Comparison of ENCODE assay signal across 21 cellular contexts in genomic region chr17:46071796-46072195, GRCh38.
DNase-seq lines count a peak whose midpoint lies in the region; ATAC-seq and TF ChIP-seq lines count a peak whose summit lies in the region.
"Had no signal": no experiment of that assay in that cellular context is flagged by ENCODE, and none has a peak within 500 bp of the region (broad histone marks: within the 10 kb centered on the region; RNA-seq: fewer than 3 reads in every experiment).

No MANE protein-coding gene starts in this region.

- H2AFZ ChIP-seq in GM23338, result no peak overlapping the region

- H3K79me2 ChIP-seq in GM23338 (replicated peaks; ENCODE audit: insufficient read depth), result peaks cover 85% of the 10 kb centered on the region

- no peaks in the 10 kb centered on the region for H3K9me2 ChIP-seq in GM23338 (ENCODE audit: insufficient read depth)

- H3K36me3 ChIP-seq in GM23338 (ENCODE audit: insufficient read depth) (peaks cover 10% of the 10 kb centered on the region), psoas muscle (ENCODE audit: insufficient read depth in 1 of 2, low read depth in 1 of 2) (peaks cover 0 to 13% of the 10 kb centered on the region in 2 donors)
- H3K36me3 ChIP-seq: breast epithelium had no signal

- H3K4me1 Mint-ChIP-seq in GM23338, result peaks cover 34% of the 10 kb centered on the region
- peaks cover 32% of the 10 kb centered on the region for H3K4me1 Mint-ChIP-seq in activated naive CD8-positive, alpha-beta T cell treated with anti-CD3 and anti-CD28 coated beads for 36 hours

- H3K27me3 ChIP-seq in GM23338 (ENCODE audit: insufficient read depth) (no peaks in the 10 kb centered on the region), psoas muscle (ENCODE audit: insufficient read depth in 3 of 3, low read length in 2 of 3) (no peaks in the 10 kb centered on the region)
- H3K27me3 ChIP-seq: BE2C, breast epithelium, suprapubic skin had no signal

- H3K4me3 ChIP-seq in GM23338 (no peak overlapping the region), psoas muscle (no peak overlapping the region)
- H3K4me3 ChIP-seq: breast epithelium, suprapubic skin had no signal

- no peaks in the 10 kb centered on the region for H3K9me3 ChIP-seq in psoas muscle
- H3K9me3 ChIP-seq: BE2C, breast epithelium, suprapubic skin had no signal

- DNase-seq in GM23338 (ENCODE audit: low spot score), result no peak
- DNase-seq in NCI-H187 (lab: John Stamatoyannopoulos, UW), result peak; percentile 27 to 61
- no peak for DNase-seq in activated naive CD8-positive, alpha-beta T cell treated with anti-CD3 and anti-CD28 coated beads for 36 hours
- DNase-seq in psoas muscle, result no peak
- DNase-seq in posterior cingulate gyrus, result no peak
- DNase-seq in NCI-H2227 treated with DMSO at 0.1 percent for 48 hours (lab: John Stamatoyannopoulos, UW), result no peak
- DNase-seq: activated CD8-positive, alpha-beta memory T cell treated with anti-CD3 and anti-CD28 coated beads, Interleukin-2, amount 50 U/mL, for 4 hours; activated naive CD4-positive, alpha-beta T cell treated with Interleukin-2 at 50 U/mL for 16 hours; BE2C; hippocampal formation; left cardiac atrium; naive thymus-derived CD8-positive, alpha-beta T cell; NCI-H1930; Right ventricle myocardium superior; stimulated activated CD4-positive, alpha-beta T cell treated with anti-CD3 and anti-CD28 coated beads, Interleukin-2, amount 100 ng/mL, for 24 hours; T-helper 2 cell had no signal

- H3K36me3 Mint-ChIP-seq in GM23338 (ENCODE audit: low read depth), result peaks cover 28% of the 10 kb centered on the region
- H3K36me3 Mint-ChIP-seq in activated naive CD8-positive, alpha-beta T cell treated with anti-CD3 and anti-CD28 coated beads for 36 hours, result peaks cover 24% of the 10 kb centered on the region

- peaks cover 29% of the 10 kb centered on the region for H3K4me1 ChIP-seq in GM23338 (ENCODE audit: insufficient read depth)
- H3K4me1 ChIP-seq in psoas muscle, result peaks cover 39% of the 10 kb centered on the region
- H3K4me1 ChIP-seq: BE2C, breast epithelium had no signal

- H3K27ac Mint-ChIP-seq in GM23338, result peak overlapping the region; percentile 78
- H3K27ac Mint-ChIP-seq in activated naive CD8-positive, alpha-beta T cell treated with anti-CD3 and anti-CD28 coated beads for 36 hours, result peak overlapping the region; percentile 6

- H3K27ac ChIP-seq in GM23338 (ENCODE audit: low read depth) (0 out of 2 replicates have a peak overlapping the region, but pooled peaks have one; percentile 6), psoas muscle (peak overlapping the region; percentile 57)
- H3K27ac ChIP-seq: breast epithelium, KMS-11, suprapubic skin had no signal

- ATAC-seq in GM23338, result peak; percentile 38
- peak in 2 of 4 donors; percentile 51 to 75 for ATAC-seq in psoas muscle
- no peak for ATAC-seq in HG03571 (IDR thresholded peaks at IDR 0.05; ENCODE audit: unreplicated experiment)
- ATAC-seq: activated CD4-positive, CD25-positive, alpha-beta regulatory T cell treated with anti-CD3 and anti-CD28 coated beads, Interleukin-2, amount 50 U/mL, for 24 hours; left cardiac atrium; naive thymus-derived CD8-positive, alpha-beta T cell had no signal

- no peaks in the 10 kb centered on the region for H3F3A ChIP-seq in GM23338 (replicated peaks; ENCODE audit: low read depth)

- peaks cover 7% of the 10 kb centered on the region for H3K9me3 Mint-ChIP-seq in GM23338
- no peaks in the 10 kb centered on the region for H3K9me3 Mint-ChIP-seq in activated naive CD8-positive, alpha-beta T cell treated with anti-CD3 and anti-CD28 coated beads for 36 hours
- H3K9me3 Mint-ChIP-seq: naive thymus-derived CD8-positive, alpha-beta T cell had no signal

- no peak overlapping the region for H3K4me3 Mint-ChIP-seq in GM23338
- H3K4me3 Mint-ChIP-seq in activated naive CD8-positive, alpha-beta T cell treated with anti-CD3 and anti-CD28 coated beads for 36 hours, result no peak overlapping the region
- H3K4me3 Mint-ChIP-seq: naive thymus-derived CD8-positive, alpha-beta T cell had no signal

- peaks cover 25% of the 10 kb centered on the region for H4K20me1 ChIP-seq in GM23338 (replicated peaks; ENCODE audit: insufficient read depth)

- H3K4me2 ChIP-seq in GM23338, result peak overlapping the region; percentile 34
- H3K4me2 ChIP-seq: KMS-11 had no signal

- intact Hi-C loops in psoas muscle (cut with DNase I), result no loop called here
- intact Hi-C loops in posterior cingulate gyrus (cut with DNase I), result no loop called here

- TF ChIP-seq CTCF in GM23338 (conservative IDR thresholded peaks at IDR 0.05; ENCODE audit: low read depth in 2 of 2) (no peak), psoas muscle (IDR thresholded peaks at IDR 0.05) (no peak)

- H3K27me3 Mint-ChIP-seq in GM23338 (ENCODE audit: insufficient read depth, low read depth, poor library complexity), result peaks cover under 1% of the 10 kb centered on the region
- H3K27me3 Mint-ChIP-seq in activated naive CD8-positive, alpha-beta T cell treated with anti-CD3 and anti-CD28 coated beads for 36 hours, result no peaks in the 10 kb centered on the region
- H3K27me3 Mint-ChIP-seq: naive thymus-derived CD8-positive, alpha-beta T cell had no signal

- WGBS in psoas muscle, 3 donors, result 25 to 37% (median 29%) methylated on average over 5 of the region's 5 CpGs

TF ChIP-seq in GM23338, 12 proteins besides CTCF, POLR2A, EP300 and RAD21 (continues in another document):
- TF ChIP-seq ZNF331 (CRISPR knock-in tag; IDR thresholded peaks at IDR 0.05; ENCODE audit: low read depth) (no peak), REST (IDR thresholded peaks at IDR 0.05; ENCODE audit: unreplicated experiment) (no peak), ZNF114 (CRISPR knock-in tag; IDR thresholded peaks at IDR 0.05) (no peak), EZH2 (IDR thresholded peaks at IDR 0.05; ENCODE audit: low read depth, unreplicated experiment) (no peak), ETS1 (IDR thresholded peaks at IDR 0.05) (no peak), CREB1 (CRISPR knock-in tag; IDR thresholded peaks at IDR 0.05; ENCODE audit: low read depth) (no peak), JUNB (IDR thresholded peaks at IDR 0.05; ENCODE audit: unreplicated experiment) (no peak), NANOG (IDR thresholded peaks at IDR 0.05; ENCODE audit: borderline replicate concordance) (no peak), POLR2AphosphoS5 (IDR thresholded peaks at IDR 0.05; ENCODE audit: low read depth) (no peak), STAT1 (IDR thresholded peaks at IDR 0.05; ENCODE audit: unreplicated experiment) (no peak)

Comparison
In these comparisons a context has a peak if more than half of its experiments do, and no peak if none do; other contexts are left out.
1. DNase-seq: peak in NCI-H187 (2 of 2); none in GM23338 (single experiment), activated naive CD8-positive, alpha-beta T cell treated with anti-CD3 and anti-CD28 coated beads for 36 hours (single experiment), psoas muscle (0 of 2), posterior cingulate gyrus (0 of 10) and NCI-H2227 treated with DMSO at 0.1 percent for 48 hours (single experiment).